In genomic region chr3:72295974-72296450, GRCh38 we compare ENCODE assay signal across 22 cellular contexts.
"Had no signal": no experiment of that assay in that cellular context is flagged by ENCODE, and none has a peak within 500 bp of the region (broad histone marks: within the 10 kb centered on the region; RNA-seq: fewer than 3 reads in every experiment).

No MANE protein-coding gene starts in this region.

- H3K9ac ChIP-seq: parathyroid adenoma had no signal

- H3K9me3 ChIP-seq: adrenal gland, ascending aorta, left ventricle myocardium inferior, right atrium auricular region, tibial nerve had no signal

- H3K4me1 ChIP-seq: adrenal gland, ascending aorta, parathyroid adenoma had no signal

- DNase-seq: activated CD4-positive, alpha-beta T cell treated with anti-CD3 and anti-CD28 coated beads for 4 hours; activated CD4-positive, alpha-beta T cell treated with anti-CD3 and anti-CD28 coated beads, Interleukin-2, amount 50 U/mL, for 4 hours; activated naive CD4-positive, alpha-beta T cell treated with Interleukin-2 at 50 U/mL for 16 hours; activated naive CD8-positive, alpha-beta T cell treated with anti-CD3 and anti-CD28 coated beads for 36 hours; activated T-cell treated with anti-CD3 and anti-CD28 coated beads for 4 hours; activated T-cell treated with anti-CD3 and anti-CD28 coated beads, Interleukin-2, amount 50 U/mL, for 72 hours; adrenal gland; glutamatergic neuron; islet precursor cell; left ventricle myocardium inferior; mesendoderm; nucleus accumbens; stimulated activated CD4-positive, alpha-beta T cell treated with anti-CD3 and anti-CD28 coated beads, Interleukin-15, amount 100 ng/mL, for 24 hours; stimulated activated CD4-positive, alpha-beta T cell treated with anti-CD3 and anti-CD28 coated beads, Interleukin-2, amount 100 ng/mL, for 24 hours; stimulated activated naive CD4-positive, alpha-beta T cell; T-helper 1 cell had no signal

- H3K4me3 ChIP-seq: adrenal gland, ascending aorta, coronary artery, left ventricle myocardium inferior, lung, right atrium auricular region, tibial nerve had no signal

- ATAC-seq: activated T-cell treated with anti-CD3 and anti-CD28 coated beads, Interleukin-2, amount 50 U/mL, for 72 hours had no signal

- H3K36me3 ChIP-seq: adrenal gland, ascending aorta, left ventricle myocardium inferior, right atrium auricular region, tibial nerve had no signal

- H3K27me3 ChIP-seq: adrenal gland, ascending aorta, right atrium auricular region, tibial nerve had no signal

- H3K27ac ChIP-seq: adrenal gland, ascending aorta, coronary artery, left ventricle myocardium inferior, parathyroid adenoma, right atrium auricular region, tibial nerve had no signal
